13 cellular contexts compared by ENCODE assay signal in the genomic region with DNA sequence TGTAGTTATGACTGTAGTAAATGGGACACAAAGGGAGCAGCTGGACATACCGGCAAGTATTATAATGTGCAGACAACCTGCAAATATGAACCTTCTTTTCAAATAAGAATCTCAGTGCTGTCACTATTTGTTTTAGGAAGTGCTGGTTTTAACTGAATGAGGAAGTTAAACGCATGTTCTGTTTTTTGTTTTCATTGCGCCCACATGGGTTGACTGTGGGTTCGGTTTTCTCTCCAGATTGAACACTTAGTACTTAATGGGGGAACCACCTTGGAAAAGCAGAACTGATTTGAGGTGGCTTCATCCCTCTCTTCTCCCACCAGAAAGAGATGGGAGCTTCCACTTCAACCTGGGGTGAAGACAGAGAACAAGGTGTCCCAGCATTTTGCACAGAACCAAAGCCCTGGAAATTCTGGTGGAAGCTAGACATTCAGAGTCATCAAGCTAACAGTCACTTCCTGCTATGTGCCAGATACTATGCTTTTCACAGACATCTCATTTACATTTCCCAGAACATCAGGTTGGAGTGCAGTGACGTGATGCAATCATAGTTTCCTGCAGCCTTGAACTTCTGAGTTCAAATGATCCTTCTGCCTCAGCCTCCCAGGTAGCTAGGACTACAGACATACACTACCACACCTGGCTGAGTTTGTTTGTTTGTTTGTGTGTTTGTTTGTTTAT.
DNase-seq lines count a peak whose midpoint lies in the region; ATAC-seq, FAIRE-seq and TF ChIP-seq lines count a peak whose summit lies in the region.
"Had no signal": no experiment of that assay in that cellular context is flagged by ENCODE, and none has a peak within 500 bp of the region (broad histone marks: within the 10 kb centered on the region; RNA-seq: fewer than 3 reads in every experiment).

No MANE protein-coding gene starts in this region.

- CTCF ChIA-PET in GM12878 (lab: Yijun Ruan, JAX) = interaction anchor here (0.6 kb wide), 1 partner anchor 136 kb away, joined by 4 read pairs; no protein-coding TSS in a partner anchor
- CTCF ChIA-PET in mammary epithelial cell (lab: Charles Lee; ENCODE audit: low non-redundant PET) = no interaction called here

- WGBS in GM12878 (ENCODE audit: insufficient coverage, insufficient replicate concordance, low lambda C conversion rate, missing lambda C conversion rate) = 0% methylated on average over 5 of the region's 5 CpGs
- 100% methylated on average over 5 of the region's 5 CpGs for WGBS in mammary epithelial cell (ENCODE audit: low coverage, missing lambda C conversion rate)

- H3K27me3 ChIP-seq in GM12878 (replicated peaks in 1 of 2; ENCODE audit: control insufficient read depth in 2 of 2, insufficient read depth in 2 of 2, low read length in 1 of 2) (peaks cover 0 to 3% of the 10 kb centered on the region in 2 experiments; a peak in 1 of 4 replicates), mammary epithelial cell (ENCODE audit: insufficient read depth, low read length) (no peaks in the 10 kb centered on the region)
- H3K27me3 ChIP-seq: foreskin keratinocyte, right atrium auricular region had no signal

- no peaks in the 10 kb centered on the region for H3K36me3 ChIP-seq in GM12878 (ENCODE audit: control insufficient read depth in 2 of 2, insufficient read depth in 2 of 2, low read length in 1 of 2)
- H3K36me3 ChIP-seq in mammary epithelial cell (ENCODE audit: insufficient read depth, low read length) = peaks cover 3% of the 10 kb centered on the region
- H3K36me3 ChIP-seq: right atrium auricular region had no signal

- no peak overlapping the region for H3K27ac ChIP-seq in GM12878 (ENCODE audit: control insufficient read depth, insufficient read depth)
- H3K27ac ChIP-seq in mammary epithelial cell (ENCODE audit: insufficient read depth, low read depth, low read length) = no peak overlapping the region
- H3K27ac ChIP-seq: foreskin keratinocyte, right atrium auricular region, SK-N-MC had no signal

- intact Hi-C loops in GM12878 (cut with micrococcal nuclease; ENCODE audit: unreplicated experiment) = no loop called here
- intact Hi-C loops in mammary epithelial cell (cut with micrococcal nuclease) = no loop called here

- no peak for DNase-seq in GM12878 (ENCODE audit: low read depth, low spot score)
- DNase-seq in pons (ENCODE audit: low spot score) = peak; percentile 73
- DNase-seq in mammary epithelial cell = no peak
- no peak for DNase-seq in NK-92 (lab: John Stamatoyannopoulos, UW; ENCODE audit: unreplicated experiment)
- DNase-seq: activated T-cell treated with anti-CD3 and anti-CD28 coated beads, Interleukin-2, amount 50 U/mL, for 48 hours; foreskin keratinocyte; NCI-H187 had no signal

- H3K79me2 ChIP-seq in GM12878 (ENCODE audit: control insufficient read depth, insufficient read depth, low read length) (no peaks in the 10 kb centered on the region), mammary epithelial cell (ENCODE audit: insufficient read depth, low read length) (peaks cover 91% of the 10 kb centered on the region)

- H3K4me2 ChIP-seq in GM12878 (ENCODE audit: control insufficient read depth, insufficient read depth) = no peak overlapping the region; the same call in 1 of the 2 replicates
- H3K4me2 ChIP-seq in mammary epithelial cell (ENCODE audit: insufficient read depth, low read depth, low read length) = no peak overlapping the region

- TF ChIP-seq POLR2A in GM12878 (IDR thresholded peaks at IDR 0.05; ENCODE audit: low read depth, low read length) = no peak

- in situ Hi-C loops in GM12878 (cut with MboI) (no loop called here), mammary epithelial cell (cut with MboI; ENCODE audit: low sequenced_read_pairs in 2 of 2) (no loop called here)

- TF ChIP-seq CTCF in GM12878 (IDR thresholded peaks at IDR 0.05 in 2 of 3, conservative IDR thresholded peaks at IDR 0.05 in 1 of 3; ENCODE audit: control insufficient read depth in 2 of 3, extremely low read depth in 1 of 3, insufficient read depth in 1 of 3, low read depth in 3 of 3, low read length in 3 of 3) (no peak), mammary epithelial cell (conservative IDR thresholded peaks at IDR 0.05 in 1 of 2, IDR thresholded peaks at IDR 0.05 in 1 of 2; ENCODE audit: extremely low read depth in 1 of 2, insufficient read depth in 1 of 2, low read depth in 1 of 2, low read length in 2 of 2) (no peak)

- ATAC-seq in GM19025 (IDR thresholded peaks at IDR 0.05; ENCODE audit: low read depth, unreplicated experiment) = peak; percentile 60
- peak; percentile 63 for ATAC-seq in HG02938 (IDR thresholded peaks at IDR 0.05; ENCODE audit: unreplicated experiment)
- no peak for ATAC-seq in GM12878
- ATAC-seq in GM21786 (IDR thresholded peaks at IDR 0.05; ENCODE audit: unreplicated experiment) = no peak
- ATAC-seq: foreskin keratinocyte had no signal

- dilution Hi-C loops in mammary epithelial cell (cut with HindIII; ENCODE audit: low sequenced_read_pairs) = no loop called here

- SMC1A ChIA-PET in GM12878 (lab: Charles Lee; ENCODE audit: uncharacterized antibody, unreplicated experiment) = no interaction called here

- no TSS peak for BruUV-seq in GM12878 (replicated peaks; lab: Mats Ljungman, UMichigan)
- no TSS peak for BruUV-seq in mammary epithelial cell (replicated peaks; lab: Mats Ljungman, UMichigan)

- no peak overlapping the region for H3K4me3 ChIP-seq in GM12878
- no peak overlapping the region for H3K4me3 ChIP-seq in mammary epithelial cell (replicated peaks in 1 of 3; ENCODE audit: insufficient read depth in 1 of 3, low read depth in 2 of 3, low read length in 3 of 3)
- H3K4me3 ChIP-seq: right atrium auricular region, SK-N-MC had no signal

- H2AFZ ChIP-seq in GM12878 (ENCODE audit: control insufficient read depth, low read depth, low read length) = no peak overlapping the region
- no peak overlapping the region for H2AFZ ChIP-seq in mammary epithelial cell (ENCODE audit: low read depth, low read length)

- TF ChIP-seq RAD21 in GM12878 (IDR thresholded peaks at IDR 0.05; ENCODE audit: insufficient read depth, low read depth, low read length) = no peak

- no peaks in the 10 kb centered on the region for H4K20me1 ChIP-seq in GM12878 (ENCODE audit: control insufficient read depth, insufficient read depth)
- no peaks in the 10 kb centered on the region for H4K20me1 ChIP-seq in mammary epithelial cell (ENCODE audit: insufficient read depth, low read length)

- RAD21 ChIA-PET in GM12878 (lab: Charles Lee; ENCODE audit: unreplicated experiment) = no interaction called here

- no peaks in the 10 kb centered on the region for H3K4me1 ChIP-seq in GM12878 (ENCODE audit: control insufficient read depth, insufficient read depth, low read length)
- peaks cover 9% of the 10 kb centered on the region for H3K4me1 ChIP-seq in mammary epithelial cell (ENCODE audit: insufficient read depth, low read length)
- H3K4me1 ChIP-seq: foreskin keratinocyte had no signal

- no peak for FAIRE-seq in GM12878 (lab: Jason Lieb, UNC)
- FAIRE-seq: islet of Langerhans had no signal

- POLR2A ChIA-PET in GM12878 (lab: Charles Lee) = no interaction called here

- no peak overlapping the region for H3K9ac ChIP-seq in GM12878 (ENCODE audit: control insufficient read depth, insufficient read depth, low read length)
- H3K9ac ChIP-seq in mammary epithelial cell (ENCODE audit: insufficient read depth, low read length) = no peak overlapping the region

- H3K9me3 ChIP-seq in GM12878 (replicated peaks; ENCODE audit: control insufficient read depth, insufficient read depth, low read length) = no peaks in the 10 kb centered on the region
- no peaks in the 10 kb centered on the region for H3K9me3 ChIP-seq in mammary epithelial cell (replicated peaks; ENCODE audit: insufficient read depth, low read length)
- H3K9me3 ChIP-seq: right atrium auricular region had no signal

- TF ChIP-seq EP300 in GM12878 (IDR thresholded peaks at IDR 0.05; ENCODE audit: borderline replicate concordance in 1 of 2, control insufficient read depth in 1 of 2, low read depth in 2 of 2, low read length in 2 of 2) = no peak

TF ChIP-seq in GM12878, 131 proteins besides CTCF, POLR2A, EP300 and RAD21:
- peak; percentile 23; the same call in 1 of the 2 replicates for TF ChIP-seq SPI1 (IDR thresholded peaks at IDR 0.05; ENCODE audit: borderline replicate concordance, insufficient read depth, low read depth, low read length)
- TF ChIP-seq ZNF217 (IDR thresholded peaks at IDR 0.05) = no peak
- TF ChIP-seq CBX5 (IDR thresholded peaks at IDR 0.05; ENCODE audit: low read depth) = no peak
- TF ChIP-seq, protein P1, sequence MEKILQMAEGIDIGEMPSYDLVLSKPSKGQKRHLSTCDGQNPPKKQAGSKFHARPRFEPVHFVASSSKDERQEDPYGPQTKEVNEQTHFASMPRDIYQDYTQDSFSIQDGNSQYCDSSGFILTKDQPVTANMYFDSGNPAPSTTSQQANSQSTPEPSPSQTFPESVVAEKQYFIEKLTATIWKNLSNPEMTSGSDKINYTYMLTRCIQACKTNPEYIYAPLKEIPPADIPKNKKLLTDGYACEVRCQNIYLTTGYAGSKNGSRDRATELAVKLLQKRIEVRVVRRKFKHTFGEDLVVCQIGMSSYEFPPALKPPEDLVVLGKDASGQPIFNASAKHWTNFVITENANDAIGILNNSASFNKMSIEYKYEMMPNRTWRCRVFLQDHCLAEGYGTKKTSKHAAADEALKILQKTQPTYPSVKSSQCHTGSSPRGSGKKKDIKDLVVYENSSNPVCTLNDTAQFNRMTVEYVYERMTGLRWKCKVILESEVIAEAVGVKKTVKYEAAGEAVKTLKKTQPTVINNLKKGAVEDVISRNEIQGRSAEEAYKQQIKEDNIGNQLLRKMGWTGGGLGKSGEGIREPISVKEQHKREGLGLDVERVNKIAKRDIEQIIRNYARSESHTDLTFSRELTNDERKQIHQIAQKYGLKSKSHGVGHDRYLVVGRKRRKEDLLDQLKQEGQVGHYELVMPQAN (conservative IDR thresholded peaks at IDR 0.05) = no peak
- no peak for TF ChIP-seq TCF12 (IDR thresholded peaks at IDR 0.05; ENCODE audit: low read depth, low read length)

Comparison
In these comparisons a context has a peak if more than half of its experiments do, and no peak if none do; other contexts are left out.
1. ATAC-seq: peak in GM19025 (single experiment) and HG02938 (single experiment); none in GM12878 (single experiment) and GM21786 (single experiment).